17 cellular contexts compared by ENCODE assay signal in the genomic region with DNA sequence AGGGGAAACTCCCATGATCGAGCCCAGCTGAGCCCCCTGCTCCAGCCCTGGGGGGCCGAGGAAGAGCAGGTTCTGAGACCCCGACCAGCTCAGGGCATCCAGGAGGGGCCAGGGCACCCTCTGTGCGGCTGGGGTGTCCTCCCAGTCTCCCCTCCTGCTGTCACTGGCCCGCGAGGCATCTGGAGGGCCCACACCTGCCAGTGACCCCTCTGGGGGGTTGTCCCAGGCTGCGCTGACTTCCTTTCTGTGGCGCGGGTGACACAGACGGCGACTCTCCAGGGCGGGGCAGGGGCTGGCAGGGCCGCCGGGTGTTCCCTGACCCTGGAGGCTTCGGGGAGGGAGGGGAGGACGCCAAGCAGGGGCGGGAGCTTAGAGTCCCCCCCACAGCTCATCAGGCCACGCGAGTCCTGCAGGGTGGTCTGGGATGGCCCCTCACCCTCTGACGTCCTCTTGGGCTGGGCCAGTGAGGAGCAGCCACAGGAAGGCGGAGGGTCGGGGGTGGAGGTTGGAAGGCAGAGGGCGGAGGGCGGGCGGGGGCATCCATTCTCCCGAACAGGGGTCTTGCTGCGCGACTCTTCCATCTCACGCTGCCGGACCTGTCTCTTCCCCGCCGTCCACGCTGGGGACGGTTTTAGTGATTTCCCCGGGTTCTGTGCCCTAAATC. TPM values are rescaled to one million over a fixed set of nuclear protein-coding genes. Genes with fewer than 3 reads are reported as not detected.
DNase-seq lines count a peak whose midpoint lies in the region; ATAC-seq, FAIRE-seq and TF ChIP-seq lines count a peak whose summit lies in the region.
"Had no signal": no experiment of that assay in that cellular context is flagged by ENCODE, and none has a peak within 500 bp of the region (broad histone marks: within the 10 kb centered on the region; RNA-seq: fewer than 3 reads in every experiment).

No MANE protein-coding gene starts in this region.

- peak in 2 of 3 donors; percentile 14 to 47 for DNase-seq in right lobe of liver
- DNase-seq in HepG2 (ENCODE audit: low spot score), result no peak
- peak; percentile 85 for DNase-seq in chondrocyte (ENCODE audit: low spot score)
- no peak for DNase-seq in cerebellum (ENCODE audit: low spot score)
- DNase-seq in NCI-H2227 treated with DMSO at 0.1 percent for 48 hours (lab: John Stamatoyannopoulos, UW), result no peak
- DNase-seq in osteoblast (ENCODE audit: insufficient read length, low spot score, missing footprints), result no peak
- DNase-seq in stimulated activated CD4-positive, alpha-beta T cell treated with anti-CD3 and anti-CD28 coated beads, Interleukin-4, amount 100 ng/mL, for 4 hours, result no peak
- DNase-seq: activated naive CD4-positive, alpha-beta T cell treated with anti-CD3 and anti-CD28 coated beads, Interleukin-2, amount 10 ng/mL, durations not matched to agents 7 days and 5 days; brain microvascular endothelial cell; Caco-2; midbrain; stimulated activated naive CD4-positive, alpha-beta T cell treated with Interleukin-2 at 50 U/mL for 16 hours had no signal

- 57% methylated on average over 4 of the region's 35 CpGs for WGBS in right lobe of liver (ENCODE audit: insufficient coverage, low coverage, low lambda C conversion rate, missing lambda C conversion rate)
- 47% methylated on average over 11 of the region's 35 CpGs for WGBS in HepG2 (ENCODE audit: low lambda C conversion rate)

- BruUV-seq in HepG2 (replicated peaks; lab: Mats Ljungman, UMichigan), result no TSS peak

- H3K27me3 ChIP-seq in right lobe of liver, result no peaks in the 10 kb centered on the region
- H3K27me3 ChIP-seq in HepG2 (ENCODE audit: control insufficient read depth in 1 of 2, insufficient read depth in 2 of 2, low read length in 2 of 2), result peaks cover 29 to 87% of the 10 kb centered on the region in 2 experiments
- H3K27me3 ChIP-seq in osteoblast (ENCODE audit: insufficient read depth, low read length), result peaks cover 19% of the 10 kb centered on the region

- TF ChIP-seq RAD21 in HepG2 (CRISPR knock-in tag; IDR thresholded peaks at IDR 0.05), result no peak

- H3K4me1 Mint-ChIP-seq in chondrocyte (ENCODE audit: low read depth), result peaks cover 13% of the 10 kb centered on the region

- in situ Hi-C loops in HepG2 (cut with HindIII; ENCODE audit: extremely low pct_ligation_motif_present, low pct_unique_long_range_greater_than_20kb), result no loop called here

- peaks cover 12% of the 10 kb centered on the region for H3K27me3 Mint-ChIP-seq in chondrocyte (ENCODE audit: low read depth)

- TF ChIP-seq CTCF in right lobe of liver (IDR thresholded peaks at IDR 0.05), result no peak
- no peak for TF ChIP-seq CTCF in HepG2 (CRISPR knock-in tag; IDR thresholded peaks at IDR 0.05)
- no peak for TF ChIP-seq CTCF in chondrocyte (IDR thresholded peaks at IDR 0.05)
- no peak for TF ChIP-seq CTCF in osteoblast (IDR thresholded peaks at IDR 0.05; ENCODE audit: extremely low read depth, low read depth, low read length)

- H3K27ac Mint-ChIP-seq in chondrocyte (ENCODE audit: unreplicated experiment), result no peak overlapping the region
- H3K27ac Mint-ChIP-seq: activated naive CD4-positive, alpha-beta T cell treated with anti-CD3 and anti-CD28 coated beads, Interleukin-2, amount 10 ng/mL, durations not matched to agents 7 days and 5 days had no signal

- TF ChIP-seq EP300 in HepG2 (IDR thresholded peaks at IDR 0.05; ENCODE audit: low read depth in 2 of 2, low read length in 2 of 2) (no peak), HepG2 (CRISPR knock-in tag; IDR thresholded peaks at IDR 0.05; ENCODE audit: borderline replicate concordance) (no peak)

- no peak overlapping the region for H3K27ac ChIP-seq in right lobe of liver
- no peak overlapping the region for H3K27ac ChIP-seq in HepG2 (ENCODE audit: extremely low read length, insufficient read depth, low read length)
- H3K27ac ChIP-seq in osteoblast (ENCODE audit: low read depth, low read length), result no peak overlapping the region
- H3K27ac ChIP-seq: brain microvascular endothelial cell, heart left ventricle had no signal

- peaks cover 1% of the 10 kb centered on the region for H3K36me3 Mint-ChIP-seq in chondrocyte (ENCODE audit: low read depth)
- H3K36me3 Mint-ChIP-seq: activated naive CD4-positive, alpha-beta T cell treated with anti-CD3 and anti-CD28 coated beads, Interleukin-2, amount 10 ng/mL, durations not matched to agents 7 days and 5 days had no signal

- H4K20me1 ChIP-seq in HepG2 (ENCODE audit: insufficient read depth, low read length) (no peaks in the 10 kb centered on the region), osteoblast (ENCODE audit: insufficient read depth, low read length) (no peaks in the 10 kb centered on the region)

- H2AFZ ChIP-seq in HepG2 (ENCODE audit: low read length), result no peak overlapping the region
- no peak overlapping the region for H2AFZ ChIP-seq in osteoblast (ENCODE audit: low read length)

- intact Hi-C loops in right lobe of liver (cut with DNase I), result no loop called here
- intact Hi-C loops in HepG2 (cut with micrococcal nuclease; ENCODE audit: unreplicated experiment), result no loop called here

- H3K9me3 ChIP-seq in right lobe of liver (no peaks in the 10 kb centered on the region), HepG2 (ENCODE audit: low read length) (no peaks in the 10 kb centered on the region), osteoblast (ENCODE audit: low read depth, low read length) (no peaks in the 10 kb centered on the region)
- H3K9me3 ChIP-seq: Caco-2, heart left ventricle had no signal

- H3K36me3 ChIP-seq in right lobe of liver (no peaks in the 10 kb centered on the region), HepG2 (replicated peaks in 1 of 2; ENCODE audit: control insufficient read depth in 1 of 2, insufficient read depth in 2 of 2, low read length in 2 of 2) (no peaks in the 10 kb centered on the region), osteoblast (ENCODE audit: insufficient read depth, low read length) (no peaks in the 10 kb centered on the region)
- H3K36me3 ChIP-seq: brain microvascular endothelial cell, heart left ventricle had no signal

- TF ChIP-seq POLR2A in right lobe of liver (IDR thresholded peaks at IDR 0.05) (no peak), HepG2 (IDR thresholded peaks at IDR 0.05; ENCODE audit: insufficient read depth in 1 of 2, low read depth in 2 of 2, low read length in 2 of 2) (no peak)

- CTCF ChIA-PET in HepG2 (lab: Yijun Ruan, JAX; ENCODE audit: low intra/inter-chr PET ratio, low total read pairs), result no interaction called here

- no peak overlapping the region for H3K9ac ChIP-seq in HepG2 (ENCODE audit: insufficient read depth, low read depth, low read length)

- H3K4me3 Mint-ChIP-seq in chondrocyte (ENCODE audit: unreplicated experiment), result no peak overlapping the region
- H3K4me3 Mint-ChIP-seq: activated naive CD4-positive, alpha-beta T cell treated with anti-CD3 and anti-CD28 coated beads, Interleukin-2, amount 10 ng/mL, durations not matched to agents 7 days and 5 days had no signal

- no peak for ATAC-seq in right lobe of liver
- ATAC-seq in HepG2, result no peak
- ATAC-seq in HG02759 (IDR thresholded peaks at IDR 0.05; ENCODE audit: unreplicated experiment), result peak; percentile 52
- ATAC-seq: heart left ventricle had no signal

- H3K79me2 ChIP-seq in HepG2 (ENCODE audit: insufficient read depth, low read length), result no peaks in the 10 kb centered on the region
- H3K79me2 ChIP-seq in osteoblast (ENCODE audit: insufficient read depth, low read length), result no peaks in the 10 kb centered on the region

- no peak overlapping the region for H3K4me2 ChIP-seq in HepG2 (ENCODE audit: low read depth, low read length)
- no peak overlapping the region for H3K4me2 ChIP-seq in osteoblast (ENCODE audit: insufficient read depth, low read length)

- no peaks in the 10 kb centered on the region for H3K4me1 ChIP-seq in right lobe of liver
- H3K4me1 ChIP-seq in HepG2 (ENCODE audit: insufficient read depth, low read length), result peaks cover 39% of the 10 kb centered on the region
- no peaks in the 10 kb centered on the region for H3K4me1 ChIP-seq in osteoblast (ENCODE audit: insufficient read depth, low read length)
- H3K4me1 ChIP-seq: Caco-2, heart left ventricle had no signal

- POLR2A ChIA-PET in HepG2 (lab: Yijun Ruan, JAX), result no interaction called here

- H3K9me3 Mint-ChIP-seq in chondrocyte (ENCODE audit: low read depth), result no peaks in the 10 kb centered on the region

- H3K4me3 ChIP-seq in right lobe of liver, result no peak overlapping the region
- H3K4me3 ChIP-seq in HepG2 (replicated peaks in 1 of 3; ENCODE audit: insufficient read depth in 1 of 3, low read depth in 2 of 3, low read length in 3 of 3), result no peak overlapping the region
- H3K4me3 ChIP-seq in osteoblast (ENCODE audit: insufficient read depth, low read length), result no peak overlapping the region
- H3K4me3 ChIP-seq: heart left ventricle had no signal

- no peak for FAIRE-seq in HepG2 (lab: Jason Lieb, UNC)
- FAIRE-seq: G401.6, H1, urothelium cell line had no signal

TF ChIP-seq in HepG2, 621 proteins besides CTCF, POLR2A, EP300 and RAD21:
- TF ChIP-seq GABPB1 (CRISPR knock-in tag; IDR thresholded peaks at IDR 0.05) (no peak), ZNF30 (CRISPR knock-in tag; IDR thresholded peaks at IDR 0.05) (no peak)
TF ChIP-seq in HepG2: peak in this region for 0.

RNA-seq across cellular contexts. Expression of a gene that starts 38.6 kb away (rescaled TPM):
- total RNA-seq in right lobe of liver (10 to 100 TPM; 16.2 to 27.6 (median 23.3) TPM), HepG2 (2016; rRNA removed; fragmentation: Illumina TruSeq; extraction: Trizol) (3.7 and 7.9 TPM in 2 replicates), chondrocyte (35.3 to 41.6 TPM (median 41.1 TPM) in 3 replicates), cerebellum (10.5 TPM), osteoblast (2.7 and 12.3 TPM in 2 replicates)
- 2.7 and 3.6 TPM in 2 replicates for total RNA-seq in HepG2 (2016; cell fraction: cytosol; rRNA removed; fragmentation: Illumina TruSeq; extraction: Trizol; ENCODE audit: low read depth)
- 5.4 and 6.9 TPM in 2 replicates for total RNA-seq in HepG2 (2016; cell fraction: insoluble cytoplasmic fraction; rRNA removed; fragmentation: Illumina TruSeq; extraction: Trizol)
- total RNA-seq in HepG2 (2016; cell fraction: membrane; rRNA removed; fragmentation: Illumina TruSeq; extraction: Trizol), result 7.0 and 9.3 TPM in 2 replicates
- 10.9 and 11.0 TPM in 2 replicates for total RNA-seq in HepG2 (2016; cell fraction: nucleus; rRNA removed; fragmentation: Illumina TruSeq; extraction: Trizol)
- polyA plus RNA-seq in HepG2 (2011; rRNA removed), result 3.6 and 4.9 TPM in 2 replicates
- 3.0 and 6.0 TPM in 2 replicates for polyA plus RNA-seq in HepG2 (2011; cell fraction: cytosol; rRNA removed)
- 50.9 and 76.3 TPM in 2 replicates for polyA plus RNA-seq in HepG2 (2011; cell fraction: nucleus; rRNA removed)
- 25.5 and 31.0 TPM in 2 replicates for polyA plus RNA-seq in HepG2 (2012)
- 5.9 and 6.4 TPM in 2 replicates for polyA plus RNA-seq in HepG2 (2016; cell fraction: cytosol; fragmentation: Illumina TruSeq; extraction: Trizol; ENCODE audit: low read depth)
- 20.0 and 28.2 TPM in 2 replicates for polyA plus RNA-seq in HepG2 (2016; cell fraction: insoluble cytoplasmic fraction; fragmentation: Illumina TruSeq; extraction: Trizol; ENCODE audit: low read depth)
- 20.5 and 23.8 TPM in 2 replicates for polyA plus RNA-seq in HepG2 (2016; cell fraction: membrane; fragmentation: Illumina TruSeq; extraction: Trizol; ENCODE audit: low read depth)
- polyA plus RNA-seq in HepG2 (2016; cell fraction: nucleus; fragmentation: Illumina TruSeq; extraction: Trizol; ENCODE audit: insufficient read depth, low read depth), result 64.1 and 69.3 TPM in 2 replicates
- 3.8 and 7.6 TPM in 2 replicates for polyA minus RNA-seq in HepG2 (2011; rRNA and poly(A)+ RNA removed; ENCODE audit: low replicate concordance)
- polyA minus RNA-seq in HepG2 (2011; cell fraction: cytosol; rRNA and poly(A)+ RNA removed), result 17.3 and 28.7 TPM in 2 replicates
- polyA minus RNA-seq in HepG2 (2011; cell fraction: nucleus; rRNA and poly(A)+ RNA removed), result 8.5 and 11.2 TPM in 2 replicates

Comparison
In these comparisons a context has a peak if more than half of its experiments do, and no peak if none do; other contexts are left out.
1. DNase-seq: peak in right lobe of liver (2 of 3) and chondrocyte (single experiment); none in HepG2 (single experiment), cerebellum (single experiment), NCI-H2227 treated with DMSO at 0.1 percent for 48 hours (single experiment), osteoblast (single experiment) and stimulated activated CD4-positive, alpha-beta T cell treated with anti-CD3 and anti-CD28 coated beads, Interleukin-4, amount 100 ng/mL, for 4 hours (0 of 2).